ENCODE assay signal across 9 cellular contexts in genomic region chr11:57798905-57799559, GRCh38. TPM values are rescaled to one million over a fixed set of nuclear protein-coding genes. Genes with fewer than 3 reads are reported as not detected.
DNase-seq lines count a peak whose midpoint lies in the region; ATAC-seq and TF ChIP-seq lines count a peak whose summit lies in the region.
"Had no signal": no experiment of that assay in that cellular context is flagged by ENCODE, and none has a peak within 500 bp of the region (broad histone marks: within the 10 kb centered on the region; RNA-seq: fewer than 3 reads in every experiment).

No MANE protein-coding gene starts in this region.

- H3K27ac ChIP-seq in PC-9: peak overlapping the region; percentile 94
- peak overlapping the region; percentile 32 for H3K27ac ChIP-seq in effector memory CD4-positive, alpha-beta T cell (ENCODE audit: insufficient read depth, low read length, poor library complexity, severe bottlenecking)
- peak overlapping the region; percentile 47 for H3K27ac ChIP-seq in naive thymus-derived CD4-positive, alpha-beta T cell (ENCODE audit: low read depth, low read length)

- H4K20me1 ChIP-seq in PC-9 (ENCODE audit: insufficient read depth): peaks cover 24% of the 10 kb centered on the region

- H3K36me3 ChIP-seq in PC-9 (ENCODE audit: low read depth): peaks cover 65% of the 10 kb centered on the region
- peaks cover 7% of the 10 kb centered on the region for H3K36me3 ChIP-seq in effector memory CD4-positive, alpha-beta T cell (ENCODE audit: control insufficient read depth, insufficient read depth, low read length)
- H3K36me3 ChIP-seq in naive thymus-derived CD4-positive, alpha-beta T cell (ENCODE audit: control insufficient read depth in 2 of 3, insufficient read depth in 3 of 3, low read length in 3 of 3): peaks cover 0 to 11% (median 0%) of the 10 kb centered on the region in 3 experiments
- H3K36me3 ChIP-seq in H7 (replicated peaks; ENCODE audit: control insufficient read depth, insufficient read depth, low read length): peaks cover 29% of the 10 kb centered on the region

- H3K4me1 ChIP-seq in PC-9 (replicated peaks; ENCODE audit: insufficient read depth): peaks cover 35% of the 10 kb centered on the region
- H3K4me1 ChIP-seq in effector memory CD4-positive, alpha-beta T cell (ENCODE audit: control insufficient read depth, insufficient read depth, low read length, poor library complexity, severe bottlenecking): peaks cover 11% of the 10 kb centered on the region
- H3K4me1 ChIP-seq in naive thymus-derived CD4-positive, alpha-beta T cell (ENCODE audit: control insufficient read depth in 2 of 2, insufficient read depth in 2 of 2, low read length in 2 of 2): peaks cover 8 to 11% of the 10 kb centered on the region in 2 donors

- peak overlapping the region; percentile 60 for H3K4me2 ChIP-seq in PC-9

- no peaks in the 10 kb centered on the region for H3K9me3 ChIP-seq in PC-9 (ENCODE audit: insufficient read depth, low read depth)
- no peaks in the 10 kb centered on the region for H3K9me3 ChIP-seq in effector memory CD4-positive, alpha-beta T cell (ENCODE audit: control insufficient read depth, low read length)
- no peaks in the 10 kb centered on the region for H3K9me3 ChIP-seq in naive thymus-derived CD4-positive, alpha-beta T cell (ENCODE audit: control insufficient read depth in 2 of 3, low read length in 3 of 3)

- H3K27me3 ChIP-seq in PC-9 (ENCODE audit: insufficient read depth, low read depth) (no peaks in the 10 kb centered on the region), H7 (ENCODE audit: control insufficient read depth, insufficient read depth, low read length) (no peaks in the 10 kb centered on the region)
- H3K27me3 ChIP-seq in effector memory CD4-positive, alpha-beta T cell (replicated peaks; ENCODE audit: control insufficient read depth, insufficient read depth, low read length, poor library complexity, severe bottlenecking): no peaks in the 10 kb centered on the region
- H3K27me3 ChIP-seq in naive thymus-derived CD4-positive, alpha-beta T cell (ENCODE audit: control insufficient read depth in 2 of 2, insufficient read depth in 2 of 2, low read length in 2 of 2): no peaks in the 10 kb centered on the region

- peaks cover 59% of the 10 kb centered on the region for H3F3A ChIP-seq in PC-9 (ENCODE audit: insufficient read depth, low read depth)

- peaks cover 3 to 26% (median 14%) of the 10 kb centered on the region in 5 donors for H3K36me3 Mint-ChIP-seq in naive thymus-derived CD4-positive, alpha-beta T cell

- H3K4me3 ChIP-seq in PC-9: peak overlapping the region; percentile 17; the same call in 1 of the 2 replicates
- H3K4me3 ChIP-seq in effector memory CD4-positive, alpha-beta T cell (ENCODE audit: insufficient read depth, low read depth, low read length, poor library complexity, severe bottlenecking): no peak overlapping the region
- H3K4me3 ChIP-seq in naive thymus-derived CD4-positive, alpha-beta T cell (ENCODE audit: low read length): no peak overlapping the region
- H3K4me3 ChIP-seq in H7 (ENCODE audit: insufficient read depth, low read depth, low read length): no peak overlapping the region

- peaks cover 78% of the 10 kb centered on the region for H3K79me2 ChIP-seq in PC-9 (ENCODE audit: low read depth)

- H3K9me2 ChIP-seq in PC-9 (ENCODE audit: insufficient read depth): no peaks in the 10 kb centered on the region

- peaks cover 24 to 48% (median 37%) of the 10 kb centered on the region in 7 donors for H3K4me1 Mint-ChIP-seq in naive thymus-derived CD4-positive, alpha-beta T cell

- no peak overlapping the region for H3K4me3 Mint-ChIP-seq in naive thymus-derived CD4-positive, alpha-beta T cell

- peak; percentile 57 for ATAC-seq in naive thymus-derived CD4-positive, alpha-beta T cell
- ATAC-seq in HG03025 (IDR thresholded peaks at IDR 0.05; ENCODE audit: low FRiP score, unreplicated experiment): no peak

- H2AFZ ChIP-seq in PC-9: no peak overlapping the region

- H3K27ac Mint-ChIP-seq in naive thymus-derived CD4-positive, alpha-beta T cell: peak overlapping the region; percentile 59 to 92 (median 73)

- peak; percentile 67 for DNase-seq in GM03348 (ENCODE audit: low spot score)
- peak; percentile 92 to 100 for DNase-seq in PC-9
- no peak for DNase-seq in effector memory CD4-positive, alpha-beta T cell
- DNase-seq in naive thymus-derived CD4-positive, alpha-beta T cell: no peak
- no peak for DNase-seq in 8988T
- DNase-seq in NCI-H2107 treated with DMSO at 0.1 percent for 48 hours (lab: John Stamatoyannopoulos, UW; ENCODE audit: unreplicated experiment): no peak
- DNase-seq in H7: no peak

- POLR2A ChIA-PET in PC-9 (lab: Charles Lee; ENCODE audit: unreplicated experiment): interaction anchor here (0.6 to 1.6 kb wide), 15 partner anchors 18 to 476 kb away, joined by 3 to 18 read pairs (median 5); partner anchors contain the start of genes CTNND1, MED19 and SELENOH
- POLR2A ChIA-PET in naive thymus-derived CD4-positive, alpha-beta T cell (lab: Charles Lee): interaction anchor here (0.6 to 2.0 kb wide), 4 partner anchors 57 to 231 kb away, joined by 3 to 10 read pairs (median 4); partner anchors contain the start of gene SELENOH

- intact Hi-C loops in PC-9 (cut with micrococcal nuclease; ENCODE audit: unreplicated experiment): loop anchor here (1.0 to 2.0 kb wide), 7 partner anchors 18 to 1762 kb away; partner anchors contain the start of genes CTNND1, MED19, SELENOH and TMX2
- intact Hi-C loops in naive thymus-derived CD4-positive, alpha-beta T cell (cut with micrococcal nuclease): loop anchor here in 1 of 2 donors (10.0 kb wide), 1 partner anchor 304 kb away; no protein-coding TSS in a partner anchor

- no peak for TF ChIP-seq CTCF in PC-9 (conservative IDR thresholded peaks at IDR 0.05)

- CTCF ChIA-PET in PC-9 (lab: Charles Lee): interaction anchor here (0.6 to 1.7 kb wide), 8 partner anchors 11 to 259 kb away, joined by 3 to 6 read pairs (median 4); partner anchors contain the start of genes CTNND1, MED19 and TMX2
- CTCF ChIA-PET in naive thymus-derived CD4-positive, alpha-beta T cell (lab: Charles Lee): interaction anchor here (0.9 to 3.1 kb wide), 7 partner anchors 48 to 231 kb away, joined by 3 to 30 read pairs (median 9); partner anchors contain the start of genes BTBD18, SELENOH and UBE2L6

- H3K27me3 Mint-ChIP-seq in naive thymus-derived CD4-positive, alpha-beta T cell: no peaks in the 10 kb centered on the region

- H3K9me3 Mint-ChIP-seq in naive thymus-derived CD4-positive, alpha-beta T cell: no peaks in the 10 kb centered on the region

- BruUV-seq in PC-9 (replicated peaks; lab: Mats Ljungman, UMichigan): TSS peak; percentile 93

RNA-seq across cellular contexts. Expression of gene CTNND1, which starts 37.4 kb away (rescaled TPM):
- 340 and 413 TPM in 2 replicates for total RNA-seq in PC-9 (2021)
- 10 to 100 TPM in 4 of 5 experiments, 1 to 10 TPM in 1; 9.3 to 32.0 (median 13.7) TPM for total RNA-seq in naive thymus-derived CD4-positive, alpha-beta T cell
- 1 to 10 TPM in 1 of 2 donors, under 1 TPM in 1; 0.80 to 2.0 TPM for polyA plus RNA-seq in naive thymus-derived CD4-positive, alpha-beta T cell
- 108 and 118 TPM in 2 replicates for total RNA-seq in H7 (2014; rRNA removed; shearing (Covaris generic))

RNA-seq across cellular contexts. Expression of gene BTBD18, which starts 47.4 kb away (rescaled TPM):
- total RNA-seq in PC-9 (2021): not detected in 2 replicates
- total RNA-seq in naive thymus-derived CD4-positive, alpha-beta T cell: not detected
- under 1 TPM; 0.56 to 0.95 TPM for polyA plus RNA-seq in naive thymus-derived CD4-positive, alpha-beta T cell
- not detected in 2 replicates for total RNA-seq in H7 (2014; rRNA removed; shearing (Covaris generic))
- total RNA-seq: NCI-H460 had no signal

RNA-seq across cellular contexts. Expression of gene SELENOH, which starts 57.7 kb away (rescaled TPM):
- total RNA-seq in PC-9 (2021): 211 and 318 TPM in 2 replicates
- total RNA-seq in naive thymus-derived CD4-positive, alpha-beta T cell: 100 to 1,000 TPM in 3 of 5 experiments, 10 to 100 TPM in 2; 93.6 to 193 (median 124) TPM
- polyA plus RNA-seq in naive thymus-derived CD4-positive, alpha-beta T cell: 100 to 1,000 TPM; 339 to 382 TPM
- total RNA-seq in H7 (2014; rRNA removed; shearing (Covaris generic)): 200 and 246 TPM in 2 replicates

Comparison
In these comparisons a context has a peak if more than half of its experiments do, and no peak if none do; other contexts are left out.
1. DNase-seq: peak in GM03348 (single experiment) and PC-9 (2 of 2); none in effector memory CD4-positive, alpha-beta T cell (0 of 3), naive thymus-derived CD4-positive, alpha-beta T cell (0 of 9), 8988T (single experiment), NCI-H2107 treated with DMSO at 0.1 percent for 48 hours (single experiment) and H7 (single experiment).
2. H3K27ac ChIP-seq: peak in every context shown above with its lines; median percentile 94 in PC-9; 47 in naive thymus-derived CD4-positive, alpha-beta T cell; 32 in effector memory CD4-positive, alpha-beta T cell.